Comparison of ENCODE assay signal across 8 cellular contexts in the genomic region with DNA sequence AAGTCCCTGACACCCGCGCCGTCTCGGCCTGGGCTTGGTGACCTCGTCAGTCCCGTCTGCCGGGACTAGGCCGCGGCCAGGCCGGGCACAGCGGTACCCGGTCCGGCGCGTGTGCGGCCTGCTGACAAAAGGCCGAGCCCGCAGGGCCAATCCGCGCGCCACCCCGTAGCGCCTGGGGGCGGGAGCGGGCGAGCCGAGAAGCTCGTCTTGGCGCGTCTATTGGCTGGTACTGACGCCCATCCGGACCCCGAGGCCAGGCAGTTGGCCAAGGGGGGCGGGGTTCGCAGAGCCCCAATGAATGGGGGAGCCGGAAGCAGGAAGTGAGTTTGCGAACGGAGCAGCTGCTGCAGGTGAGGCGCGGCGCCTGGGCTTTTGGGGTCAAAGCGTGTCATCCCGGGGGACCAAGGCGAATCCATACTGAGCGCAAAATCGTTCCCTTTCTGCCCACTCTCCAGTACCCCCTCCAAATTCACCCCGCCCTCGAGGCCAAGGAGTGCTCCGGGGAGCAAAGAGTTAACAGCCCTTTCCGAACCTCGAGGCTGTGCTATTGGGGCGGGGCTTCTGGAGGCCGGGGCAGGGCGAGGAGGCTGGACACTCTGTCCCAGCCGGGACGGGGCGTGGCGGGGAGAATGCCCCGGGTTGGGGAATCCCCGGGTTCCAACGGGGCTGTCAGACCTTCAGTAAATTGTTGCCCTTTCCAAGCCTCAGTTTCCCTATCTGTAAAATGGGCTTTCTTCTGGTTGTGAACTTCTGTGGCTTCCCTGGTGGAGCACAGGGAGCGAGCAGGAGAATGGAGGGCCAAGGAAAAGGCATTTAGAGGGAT. TPM values are rescaled to one million over a fixed set of nuclear protein-coding genes. Genes with fewer than 3 reads are reported as not detected.
A peak's percentile ranks its signal among the peaks of the same experiment; 100 is the strongest.
DNase-seq lines count a peak whose midpoint lies in the region; ATAC-seq and TF ChIP-seq lines count a peak whose summit lies in the region.

A gene with protein sequence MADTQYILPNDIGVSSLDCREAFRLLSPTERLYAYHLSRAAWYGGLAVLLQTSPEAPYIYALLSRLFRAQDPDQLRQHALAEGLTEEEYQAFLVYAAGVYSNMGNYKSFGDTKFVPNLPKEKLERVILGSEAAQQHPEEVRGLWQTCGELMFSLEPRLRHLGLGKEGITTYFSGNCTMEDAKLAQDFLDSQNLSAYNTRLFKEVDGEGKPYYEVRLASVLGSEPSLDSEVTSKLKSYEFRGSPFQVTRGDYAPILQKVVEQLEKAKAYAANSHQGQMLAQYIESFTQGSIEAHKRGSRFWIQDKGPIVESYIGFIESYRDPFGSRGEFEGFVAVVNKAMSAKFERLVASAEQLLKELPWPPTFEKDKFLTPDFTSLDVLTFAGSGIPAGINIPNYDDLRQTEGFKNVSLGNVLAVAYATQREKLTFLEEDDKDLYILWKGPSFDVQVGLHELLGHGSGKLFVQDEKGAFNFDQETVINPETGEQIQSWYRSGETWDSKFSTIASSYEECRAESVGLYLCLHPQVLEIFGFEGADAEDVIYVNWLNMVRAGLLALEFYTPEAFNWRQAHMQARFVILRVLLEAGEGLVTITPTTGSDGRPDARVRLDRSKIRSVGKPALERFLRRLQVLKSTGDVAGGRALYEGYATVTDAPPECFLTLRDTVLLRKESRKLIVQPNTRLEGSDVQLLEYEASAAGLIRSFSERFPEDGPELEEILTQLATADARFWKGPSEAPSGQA (plus strand): TSS at position 319 of the 823 bp plus-strand sequence. CDS start 1,767 bp downstream, outside the sequence.

- H3K27ac ChIP-seq in endodermal cell (ENCODE audit: low read depth, low read length) (peak within 1 kb of the TSS; percentile 92), mesodermal cell (ENCODE audit: low read depth, low read length, severe bottlenecking) (peak within 1 kb of the TSS; percentile 89)

- H3K4me1 Mint-ChIP-seq in endodermal cell: no peaks in the 10 kb centered on the region

- H3K27me3 ChIP-seq in NT2/D1 (ENCODE audit: insufficient read depth, insufficient read length) (no peaks in the 10 kb centered on the region), endodermal cell (ENCODE audit: control insufficient read depth, insufficient read depth, low read length, poor library complexity, severe bottlenecking) (no peaks in the 10 kb centered on the region)

- DNase-seq in COR-L47 (lab: John Stamatoyannopoulos, UW) (peak; percentile 97), HUDEP-2 (lab: John Stamatoyannopoulos, UW; ENCODE audit: unreplicated experiment in 76 of 76) (peak in 75 of 76 experiments; percentile 71 to 98 (median 95)), NT2/D1 (ENCODE audit: low read depth, low spot score) (peak; percentile 97), endodermal cell (peak; percentile 99)
- peak; percentile 88 for DNase-seq in activated CD8-positive, alpha-beta memory T cell treated with anti-CD3 and anti-CD28 coated beads, Interleukin-2, amount 50 U/mL, for 1 hour (ENCODE audit: extremely low read depth)
- peak; percentile 84 to 88 for DNase-seq in stimulated activated CD8-positive, alpha-beta memory T cell treated with anti-CD3 and anti-CD28 coated beads, Interleukin-15, amount 100 ng/mL, for 4 hours (ENCODE audit: low read depth in 2 of 2)

- no peaks in the 10 kb centered on the region for H3K9me3 Mint-ChIP-seq in endodermal cell

- H3K36me3 Mint-ChIP-seq in endodermal cell (ENCODE audit: low read depth): peaks cover 21% of the 10 kb centered on the region

- H3K4me3 Mint-ChIP-seq in endodermal cell: peak within 1 kb of the TSS; percentile 89

- peaks cover 12% of the 10 kb centered on the region for H3K4me1 ChIP-seq in NT2/D1 (ENCODE audit: insufficient read depth, insufficient read length)
- no peaks in the 10 kb centered on the region for H3K4me1 ChIP-seq in endodermal cell (ENCODE audit: control insufficient read depth, insufficient read depth, low read length)
- H3K4me1 ChIP-seq in mesodermal cell (ENCODE audit: control insufficient read depth, insufficient read depth, low read length, poor library complexity, severe bottlenecking): no peaks in the 10 kb centered on the region

- H3K9me3 ChIP-seq in NT2/D1 (ENCODE audit: insufficient read depth, low read length) (no peaks in the 10 kb centered on the region), endodermal cell (ENCODE audit: control insufficient read depth, low read length) (no peaks in the 10 kb centered on the region), mesodermal cell (ENCODE audit: control insufficient read depth, low read length) (no peaks in the 10 kb centered on the region)

- WGBS in endodermal cell (ENCODE audit: insufficient coverage in 1 of 2, insufficient read length in 1 of 2), 2 experiments: 1 to 2% methylated on average over 23 to 62 of the region's 62 CpGs
- WGBS in mesodermal cell (ENCODE audit: insufficient coverage in 2 of 2), 2 experiments: 0 to 1% methylated on average over 52 to 58 of the region's 62 CpGs

- no peak for TF ChIP-seq CTCF in endodermal cell (conservative IDR thresholded peaks at IDR 0.05)

- peak; percentile 88 for ATAC-seq in GM21381 (IDR thresholded peaks at IDR 0.05; ENCODE audit: unreplicated experiment)

- peak within 1 kb of the TSS; percentile 96 for H3K27ac Mint-ChIP-seq in endodermal cell

- peak within 1 kb of the TSS; percentile 96 for H3K4me3 ChIP-seq in NT2/D1 (ENCODE audit: insufficient read length, low read depth)
- H3K4me3 ChIP-seq in endodermal cell (ENCODE audit: low read length): peak within 1 kb of the TSS; percentile 88
- peak within 1 kb of the TSS; percentile 77 for H3K4me3 ChIP-seq in mesodermal cell (ENCODE audit: extremely low read depth, insufficient read depth, low read length, poor library complexity, severe bottlenecking)

- no peaks in the 10 kb centered on the region for H3K27me3 Mint-ChIP-seq in endodermal cell (ENCODE audit: insufficient read depth)

- H3K36me3 ChIP-seq in NT2/D1 (ENCODE audit: insufficient read depth, insufficient read length, low read length) (peaks cover 57% of the 10 kb centered on the region), endodermal cell (ENCODE audit: control insufficient read depth, insufficient read depth, low read length) (peaks cover 23% of the 10 kb centered on the region), mesodermal cell (ENCODE audit: control insufficient read depth, insufficient read depth, low read length) (peaks cover 16% of the 10 kb centered on the region)

- H3K9ac ChIP-seq in NT2/D1 (ENCODE audit: insufficient read length, low read depth): peak within 1 kb of the TSS; percentile 97
- peak within 1 kb of the TSS; percentile 88 for H3K9ac ChIP-seq in endodermal cell (ENCODE audit: extremely low read depth, low read length, poor library complexity, severe bottlenecking)

RNA-seq across cellular contexts. Expression of the gene that starts here (rescaled TPM):
- total RNA-seq in endodermal cell: 10 to 100 TPM; 84.8 to 86.3 TPM
- polyA plus RNA-seq in endodermal cell (2013, experiment 1 of 2): 40.0 TPM
- 39.4 TPM for polyA plus RNA-seq in endodermal cell (2013, experiment 2 of 2)
- polyA plus RNA-seq in mesodermal cell (2013, experiment 1 of 2): 30.5 TPM
- polyA plus RNA-seq in mesodermal cell (2013, experiment 2 of 2): 31.6 TPM

Comparison
In these comparisons a context has a peak if more than half of its experiments do, and no peak if none do; other contexts are left out.
1. Peak in every context shown above with its lines: DNase-seq, ATAC-seq, H3K4me3 ChIP-seq and H3K27ac ChIP-seq.